2 cellular contexts compared by ENCODE assay signal in genomic region chr4:1204828-1205591, GRCh38.
TF ChIP-seq lines count a peak whose summit lies in the region.

No MANE protein-coding gene starts in this region.

TF ChIP-seq in SK-N-SH, 30 proteins besides CTCF, POLR2A, EP300 and RAD21 (continued from another document):
- no peak for TF ChIP-seq MAX (IDR thresholded peaks at IDR 0.05; ENCODE audit: low read depth)
- TF ChIP-seq FOSL2 (IDR thresholded peaks at IDR 0.05; ENCODE audit: borderline replicate concordance, low read depth): no peak
- peak; percentile 57 for TF ChIP-seq FOXJ3 (CRISPR knock-in tag; IDR thresholded peaks at IDR 0.05)
- no peak for TF ChIP-seq MEF2A (IDR thresholded peaks at IDR 0.05; ENCODE audit: borderline replicate concordance, low read depth)
- TF ChIP-seq TAF1 (IDR thresholded peaks at IDR 0.05; ENCODE audit: borderline replicate concordance, low read depth, low read length): no peak
- TF ChIP-seq SIN3A (IDR thresholded peaks at IDR 0.05; ENCODE audit: borderline replicate concordance, low read depth, low read length): no peak
- no peak for TF ChIP-seq RXRA (IDR thresholded peaks at IDR 0.05; ENCODE audit: borderline replicate concordance, low read depth)
- no peak for TF ChIP-seq IRF3 (IDR thresholded peaks at IDR 0.05; ENCODE audit: low read depth, low read length)

TF ChIP-seq in SK-N-SH treated with all-trans-retinoic acid at 6 μM for 48 hours, 23 proteins besides CTCF, POLR2A, EP300 and RAD21 (continued from another document):
- no peak for TF ChIP-seq ZFP3 (CRISPR knock-in tag; IDR thresholded peaks at IDR 0.05)
- TF ChIP-seq ISL1 (CRISPR knock-in tag; IDR thresholded peaks at IDR 0.05): no peak
- TF ChIP-seq TSHZ2 (CRISPR knock-in tag; IDR thresholded peaks at IDR 0.05): no peak
- no peak for TF ChIP-seq PATZ1 (CRISPR knock-in tag; IDR thresholded peaks at IDR 0.05; ENCODE audit: borderline replicate concordance)
- TF ChIP-seq OSR1 (CRISPR knock-in tag; IDR thresholded peaks at IDR 0.05): no peak
- TF ChIP-seq POU6F1 (CRISPR knock-in tag; IDR thresholded peaks at IDR 0.05; ENCODE audit: borderline replicate concordance, low read depth): no peak
- no peak for TF ChIP-seq ZNF565 (CRISPR knock-in tag; conservative IDR thresholded peaks at IDR 0.05; ENCODE audit: low read depth)
- TF ChIP-seq ZFP30 (CRISPR knock-in tag; IDR thresholded peaks at IDR 0.05): no peak
- TF ChIP-seq BACH2 (CRISPR knock-in tag; IDR thresholded peaks at IDR 0.05; ENCODE audit: borderline replicate concordance): no peak
- no peak for TF ChIP-seq RARB (CRISPR knock-in tag; IDR thresholded peaks at IDR 0.05)
- TF ChIP-seq GLIS3 (CRISPR knock-in tag; IDR thresholded peaks at IDR 0.05): no peak
